Comparison of ENCODE assay signal across 18 cellular contexts in the genomic region with DNA sequence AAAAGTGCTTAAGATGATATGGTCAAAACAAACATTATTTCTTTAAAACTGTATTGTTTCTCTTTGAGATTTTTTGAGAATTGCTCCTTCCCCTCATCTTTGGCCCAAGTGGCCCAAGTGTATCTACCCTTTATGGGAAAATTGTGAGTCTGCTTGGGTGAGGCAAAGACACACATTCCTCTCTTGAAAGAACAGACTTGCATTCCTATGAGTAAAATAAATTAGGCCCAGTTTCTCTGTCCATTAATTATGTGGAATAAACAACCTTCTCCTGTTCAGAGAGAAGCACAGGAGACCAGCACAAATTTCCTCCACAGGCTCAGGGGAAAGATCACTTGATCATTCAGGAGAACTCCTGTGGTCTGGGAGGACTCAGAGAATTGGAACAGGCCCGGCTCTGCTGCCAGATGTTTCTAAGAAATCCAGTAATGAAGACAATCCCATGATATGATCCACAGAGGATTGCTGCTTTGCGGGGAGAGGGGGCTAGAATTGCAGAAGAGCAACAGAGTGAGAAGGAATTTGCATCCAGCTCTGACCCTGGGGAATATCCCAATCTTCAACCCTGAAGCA. TPM values are rescaled to one million over a fixed set of nuclear protein-coding genes. Genes with fewer than 3 reads are reported as not detected.
DNase-seq lines count a peak whose midpoint lies in the region; ATAC-seq and TF ChIP-seq lines count a peak whose summit lies in the region.
"Had no signal": no experiment of that assay in that cellular context is flagged by ENCODE, and none has a peak within 500 bp of the region (broad histone marks: within the 10 kb centered on the region; RNA-seq: fewer than 3 reads in every experiment).

No MANE protein-coding gene starts in this region.

- H3K79me2 ChIP-seq in GM23338 (replicated peaks; ENCODE audit: insufficient read depth) = no peaks in the 10 kb centered on the region

- H3K9me3 ChIP-seq in esophagus muscularis mucosa (no peaks in the 10 kb centered on the region), muscle layer of duodenum (ENCODE audit: control insufficient read depth in 1 of 2, low read length in 2 of 2) (no peaks in the 10 kb centered on the region), stomach smooth muscle (ENCODE audit: control insufficient read depth in 2 of 2, low read length in 2 of 2) (no peaks in the 10 kb centered on the region)
- H3K9me3 ChIP-seq: thoracic aorta had no signal

- H3K9ac ChIP-seq in stomach smooth muscle (ENCODE audit: low read length in 2 of 2) = no peak overlapping the region

- H3K4me3 ChIP-seq in GM23338 = no peak overlapping the region
- no peak overlapping the region for H3K4me3 ChIP-seq in esophagus muscularis mucosa
- H3K4me3 ChIP-seq in muscle layer of duodenum (ENCODE audit: low read depth in 1 of 2, low read length in 2 of 2) = no peak overlapping the region
- peak overlapping the region in 1 of 2 donors; percentile 30 for H3K4me3 ChIP-seq in stomach smooth muscle (ENCODE audit: low read length in 2 of 2)
- H3K4me3 ChIP-seq: thoracic aorta had no signal

- H3K4me3 Mint-ChIP-seq in GM23338 = no peak overlapping the region
- H3K4me3 Mint-ChIP-seq: activated CD4-positive, alpha-beta T cell treated with anti-CD3 and anti-CD28 coated beads for 36 hours; activated naive CD4-positive, alpha-beta T cell treated with anti-CD3 and anti-CD28 coated beads, Interleukin-2, amount 50 U/mL, for 24 hours had no signal

- no peaks in the 10 kb centered on the region for H3K36me3 ChIP-seq in GM23338 (ENCODE audit: insufficient read depth)
- no peaks in the 10 kb centered on the region for H3K36me3 ChIP-seq in esophagus muscularis mucosa
- H3K36me3 ChIP-seq in muscle layer of duodenum (ENCODE audit: control insufficient read depth in 1 of 2, insufficient read depth in 2 of 2, low read length in 2 of 2) = no peaks in the 10 kb centered on the region
- H3K36me3 ChIP-seq in stomach smooth muscle (ENCODE audit: control insufficient read depth in 2 of 2, insufficient read depth in 2 of 2, low read length in 2 of 2) = no peaks in the 10 kb centered on the region
- H3K36me3 ChIP-seq: thoracic aorta had no signal

- H3K9me3 Mint-ChIP-seq in GM23338 = no peaks in the 10 kb centered on the region
- H3K9me3 Mint-ChIP-seq: activated naive CD4-positive, alpha-beta T cell treated with anti-CD3 and anti-CD28 coated beads, Interleukin-2, amount 50 U/mL, for 24 hours had no signal

- no peaks in the 10 kb centered on the region for H4K20me1 ChIP-seq in GM23338 (replicated peaks; ENCODE audit: insufficient read depth)

- TF ChIP-seq CTCF in GM23338 (conservative IDR thresholded peaks at IDR 0.05; ENCODE audit: low read depth in 2 of 2) (no peak), esophagus muscularis mucosa (IDR thresholded peaks at IDR 0.05) (no peak)

- DNase-seq in GM23338 (ENCODE audit: low spot score) (no peak), esophagus muscularis mucosa (ENCODE audit: extremely low spot score) (peak; percentile 92), SIG-M5 (lab: John Stamatoyannopoulos, UW) (no peak), RKO (ENCODE audit: low spot score) (no peak), RPMI8226 (no peak)
- DNase-seq: activated CD4-positive, alpha-beta T cell treated with anti-CD3 and anti-CD28 coated beads for 36 hours; activated CD8-positive, alpha-beta memory T cell treated with anti-CD3 and anti-CD28 coated beads, Interleukin-2, amount 50 U/mL, for 48 hours; hippocampal formation; NCI-H1930; NCI-H69 had no signal

- H3F3A ChIP-seq in GM23338 (replicated peaks; ENCODE audit: low read depth) = no peaks in the 10 kb centered on the region

- H3K4me2 ChIP-seq in GM23338 = no peak overlapping the region

- TF ChIP-seq EP300 in esophagus muscularis mucosa (IDR thresholded peaks at IDR 0.05) = no peak

- no peaks in the 10 kb centered on the region for H3K36me3 Mint-ChIP-seq in GM23338 (ENCODE audit: low read depth)
- H3K36me3 Mint-ChIP-seq: activated naive CD4-positive, alpha-beta T cell treated with anti-CD3 and anti-CD28 coated beads, Interleukin-2, amount 50 U/mL, for 24 hours had no signal

- peak overlapping the region; percentile 56; the same call in 1 of the 2 replicates for H2AFZ ChIP-seq in GM23338

- intact Hi-C loops in esophagus muscularis mucosa (cut with DNase I) = no loop called here

- no peaks in the 10 kb centered on the region for H3K27me3 Mint-ChIP-seq in GM23338 (ENCODE audit: insufficient read depth, low read depth, poor library complexity)
- H3K27me3 Mint-ChIP-seq: activated CD4-positive, alpha-beta T cell treated with anti-CD3 and anti-CD28 coated beads for 36 hours; activated naive CD4-positive, alpha-beta T cell treated with anti-CD3 and anti-CD28 coated beads, Interleukin-2, amount 50 U/mL, for 24 hours had no signal

- TF ChIP-seq POLR2A in esophagus muscularis mucosa (IDR thresholded peaks at IDR 0.05; ENCODE audit: low read depth) = no peak

- WGBS in esophagus muscularis mucosa = 57% methylated on average over 2 of the region's 2 CpGs

- H3K4me1 ChIP-seq in GM23338 (ENCODE audit: insufficient read depth) (peaks cover 16% of the 10 kb centered on the region; the same call in 1 of the 2 replicates), esophagus muscularis mucosa (peaks cover 0 to 69% (median 56%) of the 10 kb centered on the region in 4 donors), muscle layer of duodenum (ENCODE audit: control insufficient read depth in 1 of 2, insufficient read depth in 2 of 2, low read length in 2 of 2) (peaks cover 0 to 19% of the 10 kb centered on the region in 2 donors), stomach smooth muscle (ENCODE audit: control insufficient read depth, insufficient read depth, low read length) (peaks cover 4% of the 10 kb centered on the region)

- no peak overlapping the region for H3K27ac Mint-ChIP-seq in GM23338
- H3K27ac Mint-ChIP-seq: activated CD4-positive, alpha-beta T cell treated with anti-CD3 and anti-CD28 coated beads for 36 hours; activated naive CD4-positive, alpha-beta T cell treated with anti-CD3 and anti-CD28 coated beads, Interleukin-2, amount 50 U/mL, for 24 hours had no signal

- H3K9me2 ChIP-seq in GM23338 (ENCODE audit: insufficient read depth) = peaks cover 3% of the 10 kb centered on the region; the same call in 1 of the 2 replicates

- H3K4me1 Mint-ChIP-seq in GM23338 = peaks cover 21% of the 10 kb centered on the region
- H3K4me1 Mint-ChIP-seq: activated CD4-positive, alpha-beta T cell treated with anti-CD3 and anti-CD28 coated beads for 36 hours; activated naive CD4-positive, alpha-beta T cell treated with anti-CD3 and anti-CD28 coated beads, Interleukin-2, amount 50 U/mL, for 24 hours had no signal

- no peak for ATAC-seq in GM23338
- ATAC-seq in HG03432 (IDR thresholded peaks at IDR 0.05; ENCODE audit: unreplicated experiment) = no peak
- ATAC-seq: activated CD4-positive, alpha-beta T cell treated with anti-CD3 and anti-CD28 coated beads for 36 hours had no signal

- H3K27ac ChIP-seq in GM23338 (ENCODE audit: low read depth) = no peak overlapping the region
- H3K27ac ChIP-seq in esophagus muscularis mucosa (replicated peaks in 1 of 4) = peak overlapping the region; percentile 68 to 79 (median 70)
- peak overlapping the region; percentile 61 for H3K27ac ChIP-seq in muscle layer of duodenum (ENCODE audit: low read length)
- peak overlapping the region; percentile 33 for H3K27ac ChIP-seq in stomach smooth muscle (ENCODE audit: low read length)
- H3K27ac ChIP-seq: C4-2B, RWPE1, thoracic aorta had no signal

- H3K27me3 ChIP-seq in GM23338 (ENCODE audit: insufficient read depth) (no peaks in the 10 kb centered on the region), esophagus muscularis mucosa (no peaks in the 10 kb centered on the region), muscle layer of duodenum (ENCODE audit: low read depth, low read length) (no peaks in the 10 kb centered on the region), stomach smooth muscle (ENCODE audit: control insufficient read depth in 1 of 2, insufficient read depth in 2 of 2, low read length in 2 of 2) (no peaks in the 10 kb centered on the region)

TF ChIP-seq in GM23338, 12 proteins besides CTCF, POLR2A, EP300 and RAD21 (continues in another document):
- TF ChIP-seq, protein P1, sequence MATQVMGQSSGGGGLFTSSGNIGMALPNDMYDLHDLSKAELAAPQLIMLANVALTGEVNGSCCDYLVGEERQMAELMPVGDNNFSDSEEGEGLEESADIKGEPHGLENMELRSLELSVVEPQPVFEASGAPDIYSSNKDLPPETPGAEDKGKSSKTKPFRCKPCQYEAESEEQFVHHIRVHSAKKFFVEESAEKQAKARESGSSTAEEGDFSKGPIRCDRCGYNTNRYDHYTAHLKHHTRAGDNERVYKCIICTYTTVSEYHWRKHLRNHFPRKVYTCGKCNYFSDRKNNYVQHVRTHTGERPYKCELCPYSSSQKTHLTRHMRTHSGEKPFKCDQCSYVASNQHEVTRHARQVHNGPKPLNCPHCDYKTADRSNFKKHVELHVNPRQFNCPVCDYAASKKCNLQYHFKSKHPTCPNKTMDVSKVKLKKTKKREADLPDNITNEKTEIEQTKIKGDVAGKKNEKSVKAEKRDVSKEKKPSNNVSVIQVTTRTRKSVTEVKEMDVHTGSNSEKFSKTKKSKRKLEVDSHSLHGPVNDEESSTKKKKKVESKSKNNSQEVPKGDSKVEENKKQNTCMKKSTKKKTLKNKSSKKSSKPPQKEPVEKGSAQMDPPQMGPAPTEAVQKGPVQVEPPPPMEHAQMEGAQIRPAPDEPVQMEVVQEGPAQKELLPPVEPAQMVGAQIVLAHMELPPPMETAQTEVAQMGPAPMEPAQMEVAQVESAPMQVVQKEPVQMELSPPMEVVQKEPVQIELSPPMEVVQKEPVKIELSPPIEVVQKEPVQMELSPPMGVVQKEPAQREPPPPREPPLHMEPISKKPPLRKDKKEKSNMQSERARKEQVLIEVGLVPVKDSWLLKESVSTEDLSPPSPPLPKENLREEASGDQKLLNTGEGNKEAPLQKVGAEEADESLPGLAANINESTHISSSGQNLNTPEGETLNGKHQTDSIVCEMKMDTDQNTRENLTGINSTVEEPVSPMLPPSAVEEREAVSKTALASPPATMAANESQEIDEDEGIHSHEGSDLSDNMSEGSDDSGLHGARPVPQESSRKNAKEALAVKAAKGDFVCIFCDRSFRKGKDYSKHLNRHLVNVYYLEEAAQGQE (IDR thresholded peaks at IDR 0.05; ENCODE audit: unreplicated experiment) = no peak
- TF ChIP-seq, protein P2, sequence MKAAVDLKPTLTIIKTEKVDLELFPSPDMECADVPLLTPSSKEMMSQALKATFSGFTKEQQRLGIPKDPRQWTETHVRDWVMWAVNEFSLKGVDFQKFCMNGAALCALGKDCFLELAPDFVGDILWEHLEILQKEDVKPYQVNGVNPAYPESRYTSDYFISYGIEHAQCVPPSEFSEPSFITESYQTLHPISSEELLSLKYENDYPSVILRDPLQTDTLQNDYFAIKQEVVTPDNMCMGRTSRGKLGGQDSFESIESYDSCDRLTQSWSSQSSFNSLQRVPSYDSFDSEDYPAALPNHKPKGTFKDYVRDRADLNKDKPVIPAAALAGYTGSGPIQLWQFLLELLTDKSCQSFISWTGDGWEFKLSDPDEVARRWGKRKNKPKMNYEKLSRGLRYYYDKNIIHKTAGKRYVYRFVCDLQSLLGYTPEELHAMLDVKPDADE (IDR thresholded peaks at IDR 0.05) = no peak
- TF ChIP-seq EZH2phosphoT487 (IDR thresholded peaks at IDR 0.05; ENCODE audit: unreplicated experiment) = no peak

RNA-seq across cellular contexts. Expression of a gene that starts 53.9 kb away (rescaled TPM):
- total RNA-seq in GM23338 (2014; rRNA removed; shearing (Covaris generic)) = 3.0 and 4.1 TPM in 2 replicates
- polyA plus RNA-seq in GM23338 (2016; fragmentation: Nextera tagmentation; extraction: Ambion mirVana) = 2.1 and 3.2 TPM in 2 replicates
- total RNA-seq in esophagus muscularis mucosa = 100 to 1,000 TPM in 1 of 4 donors, 10 to 100 TPM in 3; 87.2 to 119 (median 90.8) TPM
- total RNA-seq: endothelial cell of umbilical vein had no signal

Comparison
In these comparisons a context has a peak if more than half of its experiments do, and no peak if none do; other contexts are left out.
1. RNA of a gene that starts 53.9 kb away (total RNA-seq): 87.2 to 119 TPM in esophagus muscularis mucosa; 3.0 to 4.1 TPM in GM23338; every median in the first group is over 10 times any median in the second.